In genomic region chr19:3572855-3573161, GRCh38 we compare ENCODE assay signal across 8 cellular contexts. TPM values are rescaled to one million over a fixed set of nuclear protein-coding genes. Genes with fewer than 3 reads are reported as not detected.
DNase-seq lines count a peak whose midpoint lies in the region; ATAC-seq and TF ChIP-seq lines count a peak whose summit lies in the region.

Gene HMG20B (plus strand): TSS chr19:3572944. CDS start chr19:3573310, 366 bp downstream.

- H3K4me1 Mint-ChIP-seq in osteocyte (ENCODE audit: unreplicated experiment): peaks cover 15% of the 10 kb centered on the region

- peaks cover 9% of the 10 kb centered on the region for H3K36me3 Mint-ChIP-seq in osteocyte (ENCODE audit: unreplicated experiment)

- H3K27me3 Mint-ChIP-seq in osteocyte (ENCODE audit: unreplicated experiment): no peaks in the 10 kb centered on the region

- peaks cover 9% of the 10 kb centered on the region for H3K4me1 ChIP-seq in SJSA1 (replicated peaks)

- H3K9me3 Mint-ChIP-seq in osteocyte (ENCODE audit: unreplicated experiment): no peaks in the 10 kb centered on the region

- peak within 1 kb of the TSS; percentile 97 for H3K4me3 ChIP-seq in GM12864 (ENCODE audit: low read depth, low read length)
- H3K4me3 ChIP-seq in SJSA1: peak within 1 kb of the TSS; percentile 92
- peak within 1 kb of the TSS; percentile 88 for H3K4me3 ChIP-seq in fibroblast of pulmonary artery (replicated peaks; ENCODE audit: low read depth, low read length)

- peak within 1 kb of the TSS; percentile 68 for H3K27ac Mint-ChIP-seq in osteocyte (ENCODE audit: unreplicated experiment)

- no peaks in the 10 kb centered on the region for H3K9me3 ChIP-seq in SJSA1 (replicated peaks)

- no peaks in the 10 kb centered on the region for H3K27me3 ChIP-seq in SJSA1 (replicated peaks)

- peak within 1 kb of the TSS; percentile 87 for H3K27ac ChIP-seq in SJSA1

- ATAC-seq in HG02981 (IDR thresholded peaks at IDR 0.05; ENCODE audit: unreplicated experiment): no peak

- H3K4me3 Mint-ChIP-seq in osteocyte (ENCODE audit: unreplicated experiment): peak within 1 kb of the TSS; percentile 78

- H3K36me3 ChIP-seq in SJSA1: peaks cover 41% of the 10 kb centered on the region

- DNase-seq in GM12864 (ENCODE audit: low read depth): no peak
- no peak for DNase-seq in SJSA1 (ENCODE audit: low read depth in 1 of 2, low spot score in 2 of 2)
- no peak for DNase-seq in fibroblast of pulmonary artery (ENCODE audit: low read depth)
- no peak for DNase-seq in osteocyte (ENCODE audit: extremely low spot score, unreplicated experiment)
- DNase-seq in NCI-H146 treated with DMSO at 0.1 percent for 48 hours (lab: John Stamatoyannopoulos, UW; ENCODE audit: unreplicated experiment): no peak
- DNase-seq in inferior parietal cortex (ENCODE audit: extremely low spot score): no peak
- DNase-seq in NCI-H187 (lab: John Stamatoyannopoulos, UW): no peak

- TF ChIP-seq CTCF in GM12864 (IDR thresholded peaks at IDR 0.05; ENCODE audit: low read depth, low read length, missing control alignments) (no peak), fibroblast of pulmonary artery (IDR thresholded peaks at IDR 0.05; ENCODE audit: low read length, missing control alignments) (no peak), osteocyte (IDR thresholded peaks at IDR 0.05) (no peak)

RNA-seq across cellular contexts. Expression of gene HMG20B, which starts in this region (rescaled TPM):
- 229 and 260 TPM in 2 replicates for total RNA-seq in SJSA1 (2014; rRNA removed; shearing (Covaris generic))
- 74.1 and 81.4 TPM in 2 replicates for total RNA-seq in osteocyte
